In genomic region chr1:247118946-247119446, GRCh38 we compare ENCODE assay signal across 9 cellular contexts. TPM values are rescaled to one million over a fixed set of nuclear protein-coding genes. Genes with fewer than 3 reads are reported as not detected.
DNase-seq lines count a peak whose midpoint lies in the region; ATAC-seq and TF ChIP-seq lines count a peak whose summit lies in the region.
"Had no signal": no experiment of that assay in that cellular context is flagged by ENCODE, and none has a peak within 500 bp of the region (broad histone marks: within the 10 kb centered on the region; RNA-seq: fewer than 3 reads in every experiment).

No MANE protein-coding gene starts in this region.

- peaks cover 2% of the 10 kb centered on the region for H3K27me3 Mint-ChIP-seq in activated naive CD8-positive, alpha-beta T cell treated with anti-CD3 and anti-CD28 coated beads, Interleukin-2, amount 10 ng/mL, durations not matched to agents 7 days and 5 days
- peaks cover 0 to 13% of the 10 kb centered on the region in 2 donors for H3K27me3 Mint-ChIP-seq in effector memory CD8-positive, alpha-beta T cell

- H3K4me3 ChIP-seq in MG63: no peak overlapping the region
- H3K4me3 ChIP-seq in stomach: no peak overlapping the region
- H3K4me3 ChIP-seq: BLaER1 had no signal

- H3K27me3 ChIP-seq in MG63: no peaks in the 10 kb centered on the region
- no peaks in the 10 kb centered on the region for H3K27me3 ChIP-seq in stomach

- no peak for TF ChIP-seq EP300 in stomach (IDR thresholded peaks at IDR 0.05)

- peak; percentile 19 for ATAC-seq in activated naive CD8-positive, alpha-beta T cell treated with anti-CD3 and anti-CD28 coated beads, Interleukin-2, amount 10 ng/mL, durations not matched to agents 7 days and 5 days (ENCODE audit: low read depth)
- ATAC-seq in effector memory CD8-positive, alpha-beta T cell (replicated peaks): no peak

- H3K4me1 Mint-ChIP-seq in activated naive CD8-positive, alpha-beta T cell treated with anti-CD3 and anti-CD28 coated beads, Interleukin-2, amount 10 ng/mL, durations not matched to agents 7 days and 5 days: no peaks in the 10 kb centered on the region
- H3K4me1 Mint-ChIP-seq in effector memory CD8-positive, alpha-beta T cell (ENCODE audit: low read depth in 2 of 2): peaks cover 3% of the 10 kb centered on the region in 2 donors

- WGBS in stomach, 5 donors: 57 to 74% (median 69%) methylated on average over 7 to 11 of the region's 11 CpGs

- TF ChIP-seq CTCF in stomach (IDR thresholded peaks at IDR 0.05): no peak

- H3K9me3 ChIP-seq in MG63 (no peaks in the 10 kb centered on the region), stomach (peaks cover 0 to 3% (median 0%) of the 10 kb centered on the region in 4 donors)

- POLR2A ChIA-PET in activated naive CD8-positive, alpha-beta T cell treated with anti-CD3 and anti-CD28 coated beads, Interleukin-2, amount 10 ng/mL, durations not matched to agents 7 days and 5 days (lab: Charles Lee): no interaction called here

- H3K4me3 Mint-ChIP-seq in activated naive CD8-positive, alpha-beta T cell treated with anti-CD3 and anti-CD28 coated beads, Interleukin-2, amount 10 ng/mL, durations not matched to agents 7 days and 5 days: no peak overlapping the region
- H3K4me3 Mint-ChIP-seq in effector memory CD8-positive, alpha-beta T cell: no peak overlapping the region

- H3K9me3 Mint-ChIP-seq in activated naive CD8-positive, alpha-beta T cell treated with anti-CD3 and anti-CD28 coated beads, Interleukin-2, amount 10 ng/mL, durations not matched to agents 7 days and 5 days: peaks cover 7% of the 10 kb centered on the region
- no peaks in the 10 kb centered on the region for H3K9me3 Mint-ChIP-seq in effector memory CD8-positive, alpha-beta T cell

- H3K36me3 Mint-ChIP-seq in activated naive CD8-positive, alpha-beta T cell treated with anti-CD3 and anti-CD28 coated beads, Interleukin-2, amount 10 ng/mL, durations not matched to agents 7 days and 5 days: no peaks in the 10 kb centered on the region
- H3K36me3 Mint-ChIP-seq in effector memory CD8-positive, alpha-beta T cell (ENCODE audit: insufficient read depth): no peaks in the 10 kb centered on the region

- TF ChIP-seq POLR2A in stomach (IDR thresholded peaks at IDR 0.05): no peak

- intact Hi-C loops in stomach (cut with DNase I; ENCODE audit: low total_unique reads): loop anchor here (10.0 kb wide), 1 partner anchor 96 kb away; no protein-coding TSS in a partner anchor

- no peak overlapping the region for H3K27ac ChIP-seq in stomach
- H3K27ac ChIP-seq: BLaER1 had no signal

- H3K27ac Mint-ChIP-seq in activated naive CD8-positive, alpha-beta T cell treated with anti-CD3 and anti-CD28 coated beads, Interleukin-2, amount 10 ng/mL, durations not matched to agents 7 days and 5 days: no peak overlapping the region
- no peak overlapping the region for H3K27ac Mint-ChIP-seq in effector memory CD8-positive, alpha-beta T cell

- no peaks in the 10 kb centered on the region for H3K36me3 ChIP-seq in MG63
- no peaks in the 10 kb centered on the region for H3K36me3 ChIP-seq in stomach
- H3K36me3 ChIP-seq: BLaER1 had no signal

- peak; percentile 27 for DNase-seq in NCI-H2171 treated with DMSO at 0.1 percent for 48 hours (lab: John Stamatoyannopoulos, UW)
- DNase-seq in NCI-H2171 (lab: John Stamatoyannopoulos, UW): no peak
- DNase-seq in MG63: peak; percentile 57
- no peak for DNase-seq in activated naive CD8-positive, alpha-beta T cell treated with anti-CD3 and anti-CD28 coated beads, Interleukin-2, amount 10 ng/mL, durations not matched to agents 7 days and 5 days
- peak; percentile 9 for DNase-seq in renal cortical epithelial cell (ENCODE audit: low read depth)
- no peak for DNase-seq in epidermal melanocyte (ENCODE audit: insufficient read length, low spot score)
- DNase-seq in effector memory CD8-positive, alpha-beta T cell: no peak
- no peak for DNase-seq in stomach

- no peaks in the 10 kb centered on the region for H3K4me1 ChIP-seq in stomach
- H3K4me1 ChIP-seq: BLaER1 had no signal

RNA-seq across cellular contexts. Expression of gene ZNF669, which starts 14.8 kb away (rescaled TPM):
- 11.6 and 16.8 TPM in 2 replicates for total RNA-seq in MG63 (2014; rRNA removed; shearing (Covaris generic); ENCODE audit: low replicate concordance)
- 10 to 100 TPM; 12.8 to 14.1 TPM for total RNA-seq in activated naive CD8-positive, alpha-beta T cell treated with anti-CD3 and anti-CD28 coated beads, Interleukin-2, amount 10 ng/mL, durations not matched to agents 7 days and 5 days
- 14.0 and 18.6 TPM in 2 replicates for total RNA-seq in renal cortical epithelial cell
- total RNA-seq in stomach: 10 to 100 TPM in 1 of 5 donors, 1 to 10 TPM in 3, under 1 TPM in 1; 0.58 to 21.7 (median 5.2) TPM
- 1 to 10 TPM; 3.1 to 4.3 (median 3.2) TPM for polyA plus RNA-seq in stomach

RNA-seq across cellular contexts. Expression of gene ZNF670, which starts 40.4 kb away (rescaled TPM):
- total RNA-seq in MG63 (2014; rRNA removed; shearing (Covaris generic); ENCODE audit: low replicate concordance): 5.2 and 10.5 TPM in 2 replicates
- total RNA-seq in activated naive CD8-positive, alpha-beta T cell treated with anti-CD3 and anti-CD28 coated beads, Interleukin-2, amount 10 ng/mL, durations not matched to agents 7 days and 5 days: 1 to 10 TPM; 1.5 to 1.6 TPM
- total RNA-seq in renal cortical epithelial cell (5.8 and 8.3 TPM in 2 replicates), stomach (10 to 100 TPM in 1 of 5 donors, 1 to 10 TPM in 2, not detected in 2; 2.6 to 10.6 (median 6.2) TPM)
- 1 to 10 TPM; 1.6 to 4.9 (median 3.1) TPM for polyA plus RNA-seq in stomach

RNA-seq across cellular contexts. Expression of gene ZNF124, which starts 52.8 kb away (rescaled TPM):
- 56.8 and 82.3 TPM in 2 replicates for total RNA-seq in MG63 (2014; rRNA removed; shearing (Covaris generic); ENCODE audit: low replicate concordance)
- total RNA-seq in activated naive CD8-positive, alpha-beta T cell treated with anti-CD3 and anti-CD28 coated beads, Interleukin-2, amount 10 ng/mL, durations not matched to agents 7 days and 5 days: 10 to 100 TPM; 28.6 to 29.0 TPM
- total RNA-seq in renal cortical epithelial cell (79.2 and 110 TPM in 2 replicates), stomach (100 to 1,000 TPM in 2 of 5 donors, 10 to 100 TPM in 3; 11.9 to 136 (median 28.1) TPM)
- polyA plus RNA-seq in stomach: 1 to 10 TPM; 1.1 to 2.9 (median 2.4) TPM

Comparison
In these comparisons a context has a peak if more than half of its experiments do, and no peak if none do; other contexts are left out.
1. DNase-seq: peak in NCI-H2171 treated with DMSO at 0.1 percent for 48 hours (single experiment), MG63 (single experiment) and renal cortical epithelial cell (single experiment); none in NCI-H2171 (single experiment), activated naive CD8-positive, alpha-beta T cell treated with anti-CD3 and anti-CD28 coated beads, Interleukin-2, amount 10 ng/mL, durations not matched to agents 7 days and 5 days (single experiment), epidermal melanocyte (single experiment), effector memory CD8-positive, alpha-beta T cell (0 of 3) and stomach (single experiment).